Comparison of ENCODE assay signal across 11 cellular contexts in the genomic region with DNA sequence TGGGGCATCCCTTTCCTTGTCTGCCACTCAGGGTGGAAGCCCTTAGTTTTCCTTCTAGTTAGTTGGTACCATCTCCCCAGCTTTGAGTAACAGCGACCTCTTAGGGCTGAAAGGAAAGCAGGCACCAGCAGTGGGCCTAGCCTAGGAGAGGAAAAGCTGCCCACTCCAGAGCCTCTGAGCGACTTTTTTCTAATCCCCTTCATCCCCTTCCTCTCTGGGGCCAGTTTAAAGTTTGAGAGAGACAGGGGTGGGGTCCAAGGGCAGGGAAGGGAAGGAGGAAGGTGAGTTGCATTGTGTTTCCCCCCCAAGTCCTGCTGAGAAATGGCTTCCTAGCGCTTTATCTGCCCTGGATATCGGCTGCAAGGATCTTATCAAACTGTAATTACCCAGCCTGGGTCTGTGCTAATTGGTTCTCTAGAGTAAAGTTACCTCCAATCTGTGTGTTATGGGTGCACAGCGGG.
DNase-seq lines count a peak whose midpoint lies in the region; ATAC-seq and TF ChIP-seq lines count a peak whose summit lies in the region.
"Had no signal": no experiment of that assay in that cellular context is flagged by ENCODE, and none has a peak within 500 bp of the region (broad histone marks: within the 10 kb centered on the region; RNA-seq: fewer than 3 reads in every experiment).

No MANE protein-coding gene starts in this region.

- H3F3A ChIP-seq in OCI-LY1 (ENCODE audit: insufficient read depth, low read length), result no peaks in the 10 kb centered on the region

- peak; percentile 15 for DNase-seq in COLO829 (ENCODE audit: low spot score)
- peak; percentile 5 for DNase-seq in HT-29 (ENCODE audit: low spot score)
- peak; percentile 73 for DNase-seq in iPS-NIHi7 (ENCODE audit: extremely low spot score)
- DNase-seq in stomach, result no peak
- DNase-seq in NCI-H2171 treated with DMSO at 0.1 percent for 48 hours (lab: John Stamatoyannopoulos, UW), result no peak
- DNase-seq: stimulated activated CD4-positive, alpha-beta T cell treated with anti-CD3 and anti-CD28 coated beads, Interleukin-4, amount 100 ng/mL, for 24 hours had no signal

- no peaks in the 10 kb centered on the region for H3K36me3 ChIP-seq in OCI-LY1 (ENCODE audit: insufficient read depth, low read length)
- H3K36me3 ChIP-seq in stomach, result no peaks in the 10 kb centered on the region
- H3K36me3 ChIP-seq: vagina had no signal

- H3K9ac ChIP-seq in OCI-LY1 (ENCODE audit: low read length), result no peak overlapping the region

- H2AFZ ChIP-seq in OCI-LY1 (ENCODE audit: low read length), result no peak overlapping the region

- H3K4me1 ChIP-seq in OCI-LY1 (ENCODE audit: insufficient read depth, low read length, severe bottlenecking) (no peaks in the 10 kb centered on the region), stomach (no peaks in the 10 kb centered on the region)
- H3K4me1 ChIP-seq: vagina had no signal

- H3K4me2 ChIP-seq in OCI-LY1 (ENCODE audit: low read length), result no peak overlapping the region

- H3K79me2 ChIP-seq in OCI-LY1 (ENCODE audit: insufficient read depth, low read length), result no peaks in the 10 kb centered on the region

- H3K27ac ChIP-seq in OCI-LY1 (ENCODE audit: low read depth, low read length, poor library complexity, severe bottlenecking), result no peak overlapping the region
- no peak overlapping the region for H3K27ac ChIP-seq in stomach
- H3K27ac ChIP-seq: epithelial cell of prostate, vagina had no signal

- no peaks in the 10 kb centered on the region for H4K20me1 ChIP-seq in OCI-LY1 (ENCODE audit: insufficient read depth, low read length)

- TF ChIP-seq POLR2A in stomach (IDR thresholded peaks at IDR 0.05), result no peak

- ATAC-seq in GM18909 (IDR thresholded peaks at IDR 0.05; ENCODE audit: poor library complexity, unreplicated experiment), result no peak
- no peak for ATAC-seq in GM18867 (IDR thresholded peaks at IDR 0.05; ENCODE audit: unreplicated experiment)

- H3K9me3 ChIP-seq in OCI-LY1 (ENCODE audit: low read length) (no peaks in the 10 kb centered on the region), stomach (no peaks in the 10 kb centered on the region)
- H3K9me3 ChIP-seq: vagina had no signal

- H3K9me2 ChIP-seq in OCI-LY1 (ENCODE audit: low read depth, low read length), result no peaks in the 10 kb centered on the region

- TF ChIP-seq CTCF in OCI-LY1 (IDR thresholded peaks at IDR 0.05; ENCODE audit: low read length) (peak; percentile 36; the same call in 1 of the 2 replicates), stomach (IDR thresholded peaks at IDR 0.05) (no peak)

- H3K27me3 ChIP-seq in OCI-LY1 (ENCODE audit: insufficient read depth, low read length) (no peaks in the 10 kb centered on the region), stomach (peaks cover 0 to 50% (median 0%) of the 10 kb centered on the region in 3 donors)
- H3K27me3 ChIP-seq: vagina had no signal

- intact Hi-C loops in stomach (cut with DNase I; ENCODE audit: low total_unique reads), result no loop called here

- TF ChIP-seq EP300 in stomach (IDR thresholded peaks at IDR 0.05), result no peak

- 23 to 51% (median 48%) methylated on average over 4 to 5 of the region's 5 CpGs for WGBS in stomach, 5 donors

- H3K4me3 ChIP-seq in OCI-LY1 (ENCODE audit: low read depth, low read length, poor library complexity, severe bottlenecking) (no peak overlapping the region), stomach (no peak overlapping the region)
- H3K4me3 ChIP-seq: vagina had no signal

Comparison
In these comparisons a context has a peak if more than half of its experiments do, and no peak if none do; other contexts are left out.
1. DNase-seq: peak in COLO829 (single experiment), HT-29 (single experiment) and iPS-NIHi7 (single experiment); none in stomach (single experiment) and NCI-H2171 treated with DMSO at 0.1 percent for 48 hours (single experiment).